In genomic region chr5:175896641-175897040, GRCh38 we compare ENCODE assay signal across 15 cellular contexts. TPM values are rescaled to one million over a fixed set of nuclear protein-coding genes. Genes with fewer than 3 reads are reported as not detected.
DNase-seq lines count a peak whose midpoint lies in the region; ATAC-seq, FAIRE-seq and TF ChIP-seq lines count a peak whose summit lies in the region.
"Had no signal": no experiment of that assay in that cellular context is flagged by ENCODE, and none has a peak within 500 bp of the region (broad histone marks: within the 10 kb centered on the region; RNA-seq: fewer than 3 reads in every experiment).

No MANE protein-coding gene starts in this region.

- H3K56ac ChIP-seq in H1 (replicated peaks; ENCODE audit: insufficient read length, low read depth, low read length), result no peak overlapping the region

- H3K23me2 ChIP-seq in H1 (ENCODE audit: low read depth, low read length), result no peaks in the 10 kb centered on the region

- H3K27me3 ChIP-seq in SK-N-SH (ENCODE audit: insufficient read depth), result no peaks in the 10 kb centered on the region
- H3K27me3 ChIP-seq in CD4-positive, alpha-beta memory T cell (ENCODE audit: insufficient read depth, low read length), result no peaks in the 10 kb centered on the region
- H3K27me3 ChIP-seq in H1 (replicated peaks in 1 of 4; ENCODE audit: control insufficient read depth in 3 of 4, extremely low read depth in 1 of 4, insufficient read depth in 3 of 4, low read length in 3 of 4), result no peaks in the 10 kb centered on the region
- H3K27me3 ChIP-seq in neuronal stem cell (ENCODE audit: control insufficient read depth in 3 of 3, insufficient read depth in 3 of 3, low read depth in 1 of 3, low read length in 3 of 3), result no peaks in the 10 kb centered on the region

- 63% methylated on average over 3 of the region's 3 CpGs for WGBS in SK-N-SH (ENCODE audit: low lambda C conversion rate)
- WGBS in H1 (ENCODE audit: extremely low coverage in 1 of 2, insufficient coverage in 1 of 2, insufficient read length in 1 of 2, insufficient replicate concordance in 2 of 2, low coverage in 1 of 2, low lambda C conversion rate in 2 of 2, missing lambda C conversion rate in 1 of 2), 2 experiments, result 92% methylated on average over 3 of the region's 3 CpGs; no CpG with 5 or more reads in 1 of the 2 experiments
- WGBS in neuronal stem cell (ENCODE audit: extremely low coverage in 2 of 2, insufficient read length in 2 of 2, insufficient replicate concordance in 1 of 2), 2 donors, result no CpG with 5 or more reads among the region's 3 CpGs

- H3K18ac ChIP-seq in H1 (ENCODE audit: extremely low read depth, low read length) (no peak overlapping the region), neuronal stem cell (ENCODE audit: low read length) (no peak overlapping the region)

- BruUV-seq in MCF 10A (replicated peaks; lab: Mats Ljungman, UMichigan), result no TSS peak

- peak overlapping the region in 6 of 7 donors; percentile 4 to 79 (median 66) for H3K27ac Mint-ChIP-seq in CD4-positive, alpha-beta memory T cell
- no peak overlapping the region for H3K27ac Mint-ChIP-seq in MCF 10A (ENCODE audit: low read depth, unreplicated experiment)
- H3K27ac Mint-ChIP-seq: CD4-positive, alpha-beta T cell had no signal

- H3K4me1 Mint-ChIP-seq in CD4-positive, alpha-beta memory T cell, result peaks cover 19 to 48% (median 29%) of the 10 kb centered on the region in 4 donors
- no peaks in the 10 kb centered on the region for H3K4me1 Mint-ChIP-seq in MCF 10A (ENCODE audit: insufficient read depth, unreplicated experiment)

- H4K20me1 ChIP-seq in SK-N-SH (ENCODE audit: insufficient read depth) (no peaks in the 10 kb centered on the region), H1 (replicated peaks in 1 of 2; ENCODE audit: control insufficient read depth in 1 of 2, insufficient read depth in 2 of 2, low read length in 2 of 2) (no peaks in the 10 kb centered on the region)

- FAIRE-seq in H1 (lab: Jason Lieb, UNC), result no peak
- FAIRE-seq: GM12878, GM18507 had no signal

- H3K9me3 ChIP-seq in SK-N-SH (no peaks in the 10 kb centered on the region), H1 (ENCODE audit: insufficient read depth in 2 of 2, low read depth in 1 of 2, low read length in 1 of 2) (no peaks in the 10 kb centered on the region), neuronal stem cell (replicated peaks in 1 of 2; ENCODE audit: control insufficient read depth in 2 of 2, insufficient read depth in 1 of 2, low read depth in 1 of 2, low read length in 2 of 2) (peaks cover 2 to 3% of the 10 kb centered on the region in 2 donors)
- no peaks in the 10 kb centered on the region for H3K9me3 ChIP-seq in CD4-positive, alpha-beta memory T cell (ENCODE audit: control insufficient read depth in 1 of 2, low read length in 2 of 2)

- no peak for TF ChIP-seq POLR2A in H1 (IDR thresholded peaks at IDR 0.05; ENCODE audit: control extremely low read depth in 1 of 2, low read depth in 2 of 2, low read length in 2 of 2)

- no peaks in the 10 kb centered on the region; the same call in 1 of the 2 replicates for H3K79me1 ChIP-seq in H1 (ENCODE audit: low read depth, low read length)
- H3K79me1 ChIP-seq in neuronal stem cell (ENCODE audit: low read depth, low read length), result no peaks in the 10 kb centered on the region

- H3K36me3 Mint-ChIP-seq in CD4-positive, alpha-beta memory T cell, result peaks cover 0 to 7% of the 10 kb centered on the region in 2 donors
- no peaks in the 10 kb centered on the region for H3K36me3 Mint-ChIP-seq in MCF 10A (ENCODE audit: insufficient read depth, unreplicated experiment)

- H3K4me2 ChIP-seq in SK-N-SH, result no peak overlapping the region
- H3K4me2 ChIP-seq in H1 (ENCODE audit: insufficient read depth in 1 of 2, low read depth in 2 of 2, low read length in 2 of 2), result no peak overlapping the region
- H3K4me2 ChIP-seq in neuronal stem cell (ENCODE audit: insufficient read depth, low read length, poor library complexity, severe bottlenecking), result no peak overlapping the region

- peaks cover 0 to 3% (median 0%) of the 10 kb centered on the region in 8 donors for H3K9me3 Mint-ChIP-seq in CD4-positive, alpha-beta memory T cell
- H3K9me3 Mint-ChIP-seq in MCF 10A (ENCODE audit: unreplicated experiment), result no peaks in the 10 kb centered on the region
- H3K9me3 Mint-ChIP-seq: CD4-positive, alpha-beta T cell had no signal

- intact Hi-C loops in CD4-positive, alpha-beta memory T cell (cut with micrococcal nuclease), result no loop called here
- intact Hi-C loops in MCF 10A (cut with micrococcal nuclease), result no loop called here

- H4K91ac ChIP-seq in H1 (replicated peaks; ENCODE audit: insufficient read length, low read length) (no peak overlapping the region), neuronal stem cell (ENCODE audit: low read depth, low read length, poor library complexity) (no peak overlapping the region)

- POLR2A ChIA-PET in SK-N-SH (lab: Yijun Ruan, JAX), result no interaction called here
- POLR2A ChIA-PET in CD4-positive, alpha-beta memory T cell (lab: Charles Lee; ENCODE audit: partially characterized antibody), result no interaction called here
- POLR2A ChIA-PET in H1 (lab: Charles Lee; ENCODE audit: partially characterized antibody), result interaction anchor here (1.0 kb wide), 1 partner anchor 9 kb away, joined by 3 read pairs; no protein-coding TSS in a partner anchor
- POLR2A ChIA-PET in RWPE1 (lab: Yijun Ruan, JAX; ENCODE audit: low non-redundant PET), result no interaction called here
- POLR2A ChIA-PET in MCF 10A (lab: Yijun Ruan, JAX), result interaction anchor here (0.7 kb wide), 1 partner anchor 358 kb away, joined by 3 read pairs; no protein-coding TSS in a partner anchor

- H3F3A ChIP-seq in SK-N-SH (replicated peaks; ENCODE audit: insufficient read depth), result no peaks in the 10 kb centered on the region

- H3K27ac ChIP-seq in SK-N-SH (ENCODE audit: low read depth in 2 of 2, low read length in 1 of 2) (no peak overlapping the region), H1 (ENCODE audit: low read depth, low read length) (no peak overlapping the region), neuronal stem cell (replicated peaks; ENCODE audit: low read length) (no peak overlapping the region), RWPE1 (no peak overlapping the region)
- no peak overlapping the region for H3K27ac ChIP-seq in CD4-positive, alpha-beta memory T cell (ENCODE audit: low read depth, low read length)
- H3K27ac ChIP-seq: 22Rv1 had no signal

- no peak for ATAC-seq in SK-N-SH treated with all-trans-retinoic acid at 6 μM for 48 hours
- no peak for ATAC-seq in GM19351 (IDR thresholded peaks at IDR 0.05; ENCODE audit: unreplicated experiment)

- H3K23ac ChIP-seq in H1 (ENCODE audit: insufficient read length), result no peak overlapping the region
- no peak overlapping the region for H3K23ac ChIP-seq in neuronal stem cell (ENCODE audit: low read depth, low read length, poor library complexity)

- no peak overlapping the region for H2BK120ac ChIP-seq in H1 (replicated peaks; ENCODE audit: low read depth, low read length)
- H2BK120ac ChIP-seq in neuronal stem cell (ENCODE audit: low read depth, low read length), result no peak overlapping the region

- DNase-seq in SK-N-SH (no peak), H1 (ENCODE audit: low read depth in 1 of 2, low spot score in 2 of 2) (no peak), neuronal stem cell (ENCODE audit: low spot score) (no peak), RWPE1 (ENCODE audit: low spot score) (no peak), MCF 10A (ENCODE audit: unreplicated experiment) (no peak)
- no peak for DNase-seq in CD4-positive, alpha-beta memory T cell
- DNase-seq: CD4-positive, alpha-beta T cell; HCEC 1CT had no signal

- CTCF ChIA-PET in SK-N-SH (lab: Yijun Ruan, JAX), result interaction anchor here (1.0 to 1.9 kb wide), 2 partner anchors 25 to 107 kb away, joined by 3 to 7 read pairs; partner anchors contain the start of gene CPLX2
- CTCF ChIA-PET in CD4-positive, alpha-beta memory T cell (lab: Charles Lee; ENCODE audit: partially characterized antibody), result no interaction called here
- CTCF ChIA-PET in H1 (lab: Charles Lee; ENCODE audit: partially characterized antibody), result interaction anchor here (0.9 to 6.7 kb wide), 6 partner anchors 10 to 166 kb away, joined by 3 to 37 read pairs (median 6); partner anchors contain the start of gene CPLX2
- CTCF ChIA-PET in RWPE1 (lab: Yijun Ruan, JAX), result interaction anchor here (0.6 kb wide), 1 partner anchor 343 kb away, joined by 6 read pairs; no protein-coding TSS in a partner anchor
- CTCF ChIA-PET in MCF 10A (lab: Yijun Ruan, JAX), result interaction anchor here (1.7 to 2.1 kb wide), 3 partner anchors 166 to 363 kb away, joined by 3 to 10 read pairs (median 7); no protein-coding TSS in a partner anchor

- H3K4ac ChIP-seq in H1 (replicated peaks; ENCODE audit: insufficient read length, low read depth, low read length), result no peak overlapping the region
- no peak overlapping the region for H3K4ac ChIP-seq in neuronal stem cell (ENCODE audit: low read length)

- peak overlapping the region in 3 of 8 donors; percentile 40 to 52 (median 40) for H3K4me3 Mint-ChIP-seq in CD4-positive, alpha-beta memory T cell
- H3K4me3 Mint-ChIP-seq in MCF 10A (ENCODE audit: unreplicated experiment), result no peak overlapping the region
- H3K4me3 Mint-ChIP-seq: CD4-positive, alpha-beta T cell had no signal

- 0 out of 2 replicates have a peak overlapping the region, but pooled peaks have one; percentile 39 for H2BK12ac ChIP-seq in H1 (ENCODE audit: low read depth, low read length)
- no peak overlapping the region for H2BK12ac ChIP-seq in neuronal stem cell (ENCODE audit: low read length)

- no peak overlapping the region for H4K8ac ChIP-seq in H1 (ENCODE audit: extremely low read depth, insufficient read depth, low read length)
- H4K8ac ChIP-seq in neuronal stem cell (ENCODE audit: low read depth, low read length), result no peak overlapping the region

- H3K9me2 ChIP-seq in SK-N-SH, result no peaks in the 10 kb centered on the region

- H2AK5ac ChIP-seq in H1 (ENCODE audit: low read depth, low read length) (no peak overlapping the region), neuronal stem cell (ENCODE audit: low read depth, low read length) (peak overlapping the region; percentile 20)

- H3K9ac ChIP-seq in SK-N-SH (no peak overlapping the region), H1 (replicated peaks in 1 of 4; ENCODE audit: extremely low read depth in 1 of 4, low read depth in 3 of 4, low read length in 3 of 4) (no peak overlapping the region), neuronal stem cell (ENCODE audit: low read depth, low read length, poor library complexity) (no peak overlapping the region)

- no peak overlapping the region for H2AFZ ChIP-seq in SK-N-SH (ENCODE audit: low read depth)
- H2AFZ ChIP-seq in H1 (ENCODE audit: low read length), result no peak overlapping the region
- H2AFZ ChIP-seq in neuronal stem cell (ENCODE audit: low read length), result no peak overlapping the region

- no peak for TF ChIP-seq EP300 in SK-N-SH (IDR thresholded peaks at IDR 0.05; ENCODE audit: borderline replicate concordance in 1 of 2, low read depth in 1 of 2, low read length in 1 of 2)
- no peak for TF ChIP-seq EP300 in H1 (IDR thresholded peaks at IDR 0.05; ENCODE audit: borderline replicate concordance in 1 of 2, low read depth in 2 of 2, low read length in 2 of 2)

- no peak for TF ChIP-seq RAD21 in SK-N-SH (IDR thresholded peaks at IDR 0.05; ENCODE audit: low read length)
- TF ChIP-seq RAD21 in H1 (IDR thresholded peaks at IDR 0.05 in 1 of 2, conservative IDR thresholded peaks at IDR 0.05 in 1 of 2; ENCODE audit: low read depth in 2 of 2, low read length in 2 of 2), result no peak

- no peaks in the 10 kb centered on the region for H3K79me2 ChIP-seq in SK-N-SH (ENCODE audit: insufficient read depth)
- no peaks in the 10 kb centered on the region for H3K79me2 ChIP-seq in H1 (ENCODE audit: control insufficient read depth in 1 of 2, insufficient read depth in 2 of 2, low read length in 2 of 2)

- no peak overlapping the region for H2BK15ac ChIP-seq in H1 (ENCODE audit: low read length)
- H2BK15ac ChIP-seq in neuronal stem cell (ENCODE audit: low read length), result peak overlapping the region; percentile 2

- H4K5ac ChIP-seq in H1 (ENCODE audit: insufficient read length, low read depth, low read length), result no peak overlapping the region

- H3K27me3 Mint-ChIP-seq in CD4-positive, alpha-beta memory T cell, result no peaks in the 10 kb centered on the region
- H3K27me3 Mint-ChIP-seq in MCF 10A (ENCODE audit: insufficient read depth, unreplicated experiment), result no peaks in the 10 kb centered on the region
- H3K27me3 Mint-ChIP-seq: CD4-positive, alpha-beta T cell had no signal

- H3K4me1 ChIP-seq in SK-N-SH (ENCODE audit: control insufficient read depth in 1 of 2, insufficient read depth in 2 of 2, low read depth in 1 of 2, low read length in 1 of 2) (peaks cover 0 to 13% of the 10 kb centered on the region in 2 experiments; a peak in 1 of 4 replicates), H1 (replicated peaks in 1 of 4; ENCODE audit: control insufficient read depth in 3 of 4, insufficient read depth in 4 of 4, low read length in 3 of 4) (peaks cover 0 to 6% (median 0%) of the 10 kb centered on the region in 4 experiments; a peak in 3 of 7 replicates), neuronal stem cell (ENCODE audit: control insufficient read depth in 2 of 2, insufficient read depth in 1 of 2, low read depth in 1 of 2, low read length in 2 of 2) (peaks cover 0 to 17% of the 10 kb centered on the region in 2 donors)
- peaks cover 28% of the 10 kb centered on the region for H3K4me1 ChIP-seq in CD4-positive, alpha-beta memory T cell (ENCODE audit: insufficient read depth, low read length)

- TF ChIP-seq CTCF in SK-N-SH (IDR thresholded peaks at IDR 0.05) (no peak), H1 (IDR thresholded peaks at IDR 0.05; ENCODE audit: control extremely low read depth in 1 of 3, insufficient read depth in 1 of 3, low read depth in 1 of 3, low read length in 3 of 3) (no peak), RWPE1 (conservative IDR thresholded peaks at IDR 0.05; ENCODE audit: low read depth) (no peak), MCF 10A (IDR thresholded peaks at IDR 0.05; ENCODE audit: unreplicated experiment) (no peak)

- H3K14ac ChIP-seq in H1 (ENCODE audit: insufficient read length), result no peak overlapping the region
- no peak overlapping the region for H3K14ac ChIP-seq in neuronal stem cell (ENCODE audit: low read length)

- H2BK5ac ChIP-seq in H1 (ENCODE audit: low read depth, low read length), result no peak overlapping the region
- no peak overlapping the region for H2BK5ac ChIP-seq in neuronal stem cell (ENCODE audit: low read length)

- H3K36me3 ChIP-seq in SK-N-SH (replicated peaks in 1 of 2; ENCODE audit: control insufficient read depth in 1 of 2, insufficient read depth in 2 of 2, low read length in 1 of 2), result no peaks in the 10 kb centered on the region
- no peaks in the 10 kb centered on the region for H3K36me3 ChIP-seq in CD4-positive, alpha-beta memory T cell (ENCODE audit: insufficient read depth, low read length)
- H3K36me3 ChIP-seq in H1 (ENCODE audit: control insufficient read depth in 2 of 4, insufficient read depth in 4 of 4, low read length in 3 of 4), result no peaks in the 10 kb centered on the region
- peaks cover 0 to 4% of the 10 kb centered on the region in 2 donors for H3K36me3 ChIP-seq in neuronal stem cell (replicated peaks in 1 of 2; ENCODE audit: control insufficient read depth in 2 of 2, insufficient read depth in 2 of 2, low read length in 2 of 2)

- 0 out of 2 replicates have a peak overlapping the region, but pooled peaks have one; percentile 48 for H2BK20ac ChIP-seq in H1 (ENCODE audit: low read length)

- H3K4me3 ChIP-seq in SK-N-SH (ENCODE audit: low read depth in 2 of 2, low read length in 1 of 2), result no peak overlapping the region
- no peak overlapping the region for H3K4me3 ChIP-seq in CD4-positive, alpha-beta memory T cell (ENCODE audit: low read length in 2 of 2)
- H3K4me3 ChIP-seq in H1 (ENCODE audit: extremely low read depth in 1 of 4, insufficient read depth in 2 of 4, low read depth in 3 of 4, low read length in 4 of 4), result no peak overlapping the region
- H3K4me3 ChIP-seq in neuronal stem cell (ENCODE audit: low read length in 2 of 2), result no peak overlapping the region
- H3K4me3 ChIP-seq: GM12878 had no signal

RNA-seq across cellular contexts. Expression of gene CPLX2, which starts 25.3 kb away (rescaled TPM):
- 0.23 and 0.34 TPM in 2 replicates for polyA plus RNA-seq in SK-N-SH (2012; rRNA removed)
- 0.35 and 0.76 TPM in 2 replicates for polyA plus RNA-seq in SK-N-SH (2012; cell fraction: cytosol; rRNA removed)
- 0.08 and 0.22 TPM in 2 replicates for polyA plus RNA-seq in SK-N-SH (2012; cell fraction: nucleus; rRNA removed)
- not detected for total RNA-seq in CD4-positive, alpha-beta memory T cell
- under 1 TPM in 1 of 2 donors, not detected in 1; 0.05 TPM for polyA plus RNA-seq in CD4-positive, alpha-beta memory T cell
- 0.32 and 0.42 TPM in 2 replicates for total RNA-seq in H1 (2021; fragmentation: NEBNext Ultra II Directional; extraction: Animal tissue kit (Norgen Biotek cat#: 25700))
- polyA plus RNA-seq in H1 (2011; rRNA removed), result 0.28 and 0.35 TPM in 2 replicates
- 0.40 TPM for polyA plus RNA-seq in H1 (2011; cell fraction: cytosol; rRNA removed)
- 0.24 TPM for polyA plus RNA-seq in H1 (2011; cell fraction: nucleus; rRNA removed)
- polyA plus RNA-seq in H1 (2012, experiment 1 of 2), result 0.39 to 1.3 TPM (median 0.99 TPM) in 4 replicates
- polyA plus RNA-seq in H1 (2012, experiment 2 of 2), result 0.55 TPM
- polyA plus RNA-seq in H1 (2013, experiment 1 of 2), result 0.14 TPM
- polyA plus RNA-seq in H1 (2013, experiment 2 of 2), result 0.18 TPM
- 0.32 and 0.37 TPM in 2 replicates for polyA minus RNA-seq in H1 (2011; rRNA and poly(A)+ RNA removed)
- not detected for polyA minus RNA-seq in H1 (2011; cell fraction: cytosol; rRNA and poly(A)+ RNA removed)
- not detected for polyA minus RNA-seq in H1 (2011; cell fraction: nucleus; rRNA and poly(A)+ RNA removed)
- 0.10 TPM for polyA plus RNA-seq in neuronal stem cell (2013, experiment 1 of 2)
- 0.07 TPM for polyA plus RNA-seq in neuronal stem cell (2013, experiment 2 of 2)
- total RNA-seq in MCF 10A (2022), result not detected in 2 replicates
- total RNA-seq: CD4-positive, alpha-beta T cell; G401; H4 had no signal

Comparison
In these comparisons a context has a peak if more than half of its experiments do, and no peak if none do; other contexts are left out.
1. POLR2A ChIA-PET loops: an anchor here in H1 (1.0 kb wide) and MCF 10A (0.7 kb wide); none called in SK-N-SH, CD4-positive, alpha-beta memory T cell and RWPE1.